ENCODE assay signal across 28 cellular contexts in the genomic region with DNA sequence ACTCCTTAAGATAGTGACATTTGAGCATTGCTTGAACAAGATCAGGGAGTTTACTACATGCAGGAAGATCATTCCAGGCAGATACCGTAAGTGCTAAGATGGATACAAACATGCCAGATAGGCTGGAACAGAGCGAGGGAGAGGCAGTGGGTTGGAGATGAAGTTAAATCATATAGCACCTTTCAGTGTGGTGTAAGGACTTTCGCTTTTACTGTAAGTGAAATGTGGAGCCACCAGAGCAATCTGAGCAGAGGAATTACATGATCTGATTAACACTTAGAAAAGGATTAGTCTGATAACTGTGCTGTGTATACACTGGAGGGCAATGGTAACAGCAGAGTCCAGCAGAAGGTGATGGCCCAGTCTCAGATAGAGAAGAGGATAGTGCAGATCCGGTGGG.
DNase-seq lines count a peak whose midpoint lies in the region; ATAC-seq, FAIRE-seq and TF ChIP-seq lines count a peak whose summit lies in the region.
"Had no signal": no experiment of that assay in that cellular context is flagged by ENCODE, and none has a peak within 500 bp of the region (broad histone marks: within the 10 kb centered on the region; RNA-seq: fewer than 3 reads in every experiment).

No MANE protein-coding gene starts in this region.

- H3K9ac ChIP-seq in HepG2 (ENCODE audit: insufficient read depth, low read depth, low read length) (no peak overlapping the region), Karpas-422 (ENCODE audit: low read length) (no peak overlapping the region), mesendoderm (ENCODE audit: low read length) (no peak overlapping the region)
- H3K9ac ChIP-seq: KMS-11 had no signal

- H3K56ac ChIP-seq in mesendoderm (ENCODE audit: low read length), result no peak overlapping the region

- no peaks in the 10 kb centered on the region for H3K79me2 ChIP-seq in HepG2 (ENCODE audit: insufficient read depth, low read length)
- no peaks in the 10 kb centered on the region for H3K79me2 ChIP-seq in Karpas-422 (ENCODE audit: low read length)
- no peaks in the 10 kb centered on the region for H3K79me2 ChIP-seq in mesendoderm (ENCODE audit: control insufficient read depth, insufficient read depth, low read length)

- DNase-seq in HepG2 (ENCODE audit: low spot score) (no peak), right lobe of liver (no peak), Karpas-422 (no peak), NCI-H82 (lab: John Stamatoyannopoulos, UW) (peak; percentile 73), mesendoderm (peak; percentile 68), SIG-M5 (lab: John Stamatoyannopoulos, UW) (no peak), COR-L47 (lab: John Stamatoyannopoulos, UW) (no peak)
- DNase-seq: AML-193; C1 segment of cervical spinal cord; Caco-2; CD4-positive, alpha-beta memory T cell; H9; NCI-H1092; NCI-H1436; NCI-H187; NCI-H2081 treated with DMSO at 0.1 percent for 48 hours; NCI-H2171; NCI-H226; NCI-H510A; NCI-H748 treated with DMSO at 0.1 percent for 48 hours; NK-92 treated with Interleukin-12 subunit alpha and Interleukin-12 subunit beta, amount 100 ng/mL, for 24 hours; SHP77 had no signal

- H3K18ac ChIP-seq in mesendoderm (ENCODE audit: low read length), result no peak overlapping the region

- no peak for TF ChIP-seq POLR2A in HepG2 (IDR thresholded peaks at IDR 0.05; ENCODE audit: insufficient read depth in 1 of 2, low read depth in 2 of 2, low read length in 2 of 2)
- no peak for TF ChIP-seq POLR2A in right lobe of liver (IDR thresholded peaks at IDR 0.05)

- no peaks in the 10 kb centered on the region for H3K79me1 ChIP-seq in mesendoderm (ENCODE audit: low read length)

- H3K9me3 ChIP-seq in HepG2 (ENCODE audit: low read length) (no peaks in the 10 kb centered on the region), right lobe of liver (no peaks in the 10 kb centered on the region), Karpas-422 (ENCODE audit: low read length) (peaks cover 21% of the 10 kb centered on the region)
- H3K9me3 ChIP-seq: A549, Caco-2 had no signal

- no peak overlapping the region for H4K8ac ChIP-seq in mesendoderm (ENCODE audit: low read depth, low read length)

- no peak overlapping the region for H4K5ac ChIP-seq in mesendoderm (ENCODE audit: low read length)

- H3K27me3 ChIP-seq in HepG2 (ENCODE audit: control insufficient read depth in 1 of 2, insufficient read depth in 2 of 2, low read length in 2 of 2), result no peaks in the 10 kb centered on the region
- no peaks in the 10 kb centered on the region for H3K27me3 ChIP-seq in right lobe of liver
- no peaks in the 10 kb centered on the region for H3K27me3 ChIP-seq in Karpas-422 (ENCODE audit: low read length)
- H3K27me3 ChIP-seq in mesendoderm (ENCODE audit: insufficient read depth, low read length, poor library complexity), result no peaks in the 10 kb centered on the region

- CTCF ChIA-PET in HepG2 (lab: Yijun Ruan, JAX; ENCODE audit: low intra/inter-chr PET ratio, low total read pairs), result no interaction called here

- no peak overlapping the region for H2BK15ac ChIP-seq in mesendoderm (replicated peaks; ENCODE audit: low read depth)

- no TSS peak for BruUV-seq in HepG2 (replicated peaks; lab: Mats Ljungman, UMichigan)

- 10% methylated on average over 4 of the region's 4 CpGs for WGBS in HepG2 (ENCODE audit: low lambda C conversion rate)
- WGBS in right lobe of liver (ENCODE audit: insufficient coverage, low coverage, low lambda C conversion rate, missing lambda C conversion rate), result 85% methylated on average over 4 of the region's 4 CpGs
- WGBS in mesendoderm (ENCODE audit: extremely low coverage, insufficient coverage, low lambda C conversion rate), result no CpG with 5 or more reads among the region's 4 CpGs

- H2BK120ac ChIP-seq in mesendoderm (ENCODE audit: low read depth, low read length), result no peak overlapping the region

- H3K9me2 ChIP-seq in Karpas-422 (replicated peaks; ENCODE audit: insufficient read depth, low read length), result no peaks in the 10 kb centered on the region

- POLR2A ChIA-PET in HepG2 (lab: Yijun Ruan, JAX), result no interaction called here

- no peak for TF ChIP-seq EP300 in HepG2 (IDR thresholded peaks at IDR 0.05; ENCODE audit: low read depth in 2 of 2, low read length in 2 of 2)
- no peak for TF ChIP-seq EP300 in HepG2 (CRISPR knock-in tag; IDR thresholded peaks at IDR 0.05; ENCODE audit: borderline replicate concordance)

- TF ChIP-seq RAD21 in HepG2 (CRISPR knock-in tag; IDR thresholded peaks at IDR 0.05), result no peak

- H3K4me3 ChIP-seq in HepG2 (replicated peaks in 1 of 3; ENCODE audit: insufficient read depth in 1 of 3, low read depth in 2 of 3, low read length in 3 of 3), result no peak overlapping the region
- H3K4me3 ChIP-seq in right lobe of liver, result no peak overlapping the region
- H3K4me3 ChIP-seq in Karpas-422 (ENCODE audit: low read length), result no peak overlapping the region
- no peak overlapping the region for H3K4me3 ChIP-seq in mesendoderm (ENCODE audit: low read length)
- H3K4me3 ChIP-seq: A549, GM23338 had no signal

- no peak overlapping the region for H3K4me2 ChIP-seq in HepG2 (ENCODE audit: low read depth, low read length)
- peak overlapping the region; percentile 14 for H3K4me2 ChIP-seq in Karpas-422 (ENCODE audit: low read depth, low read length, poor library complexity, severe bottlenecking)
- no peak overlapping the region for H3K4me2 ChIP-seq in mesendoderm (ENCODE audit: low read length)
- H3K4me2 ChIP-seq: A549, GM23338, KMS-11 had no signal

- TF ChIP-seq CTCF in HepG2 (CRISPR knock-in tag; IDR thresholded peaks at IDR 0.05), result no peak
- no peak for TF ChIP-seq CTCF in right lobe of liver (IDR thresholded peaks at IDR 0.05)

- no peaks in the 10 kb centered on the region for H3K4me1 ChIP-seq in HepG2 (ENCODE audit: insufficient read depth, low read length)
- no peaks in the 10 kb centered on the region for H3K4me1 ChIP-seq in right lobe of liver
- peaks cover 24% of the 10 kb centered on the region for H3K4me1 ChIP-seq in Karpas-422 (ENCODE audit: low read length)
- no peaks in the 10 kb centered on the region for H3K4me1 ChIP-seq in mesendoderm (ENCODE audit: control insufficient read depth, low read depth, low read length)
- H3K4me1 ChIP-seq: A549 had no signal

- H4K20me1 ChIP-seq in HepG2 (ENCODE audit: insufficient read depth, low read length), result no peaks in the 10 kb centered on the region
- no peaks in the 10 kb centered on the region for H4K20me1 ChIP-seq in Karpas-422 (ENCODE audit: insufficient read depth, low read depth, low read length)

- in situ Hi-C loops in HepG2 (cut with HindIII; ENCODE audit: extremely low pct_ligation_motif_present, low pct_unique_long_range_greater_than_20kb), result no loop called here

- H3K36me3 ChIP-seq in HepG2 (replicated peaks in 1 of 2; ENCODE audit: control insufficient read depth in 1 of 2, insufficient read depth in 2 of 2, low read length in 2 of 2) (no peaks in the 10 kb centered on the region), right lobe of liver (no peaks in the 10 kb centered on the region), Karpas-422 (ENCODE audit: insufficient read depth, low read length) (peaks cover 17% of the 10 kb centered on the region), mesendoderm (ENCODE audit: control insufficient read depth, insufficient read depth, low read length) (no peaks in the 10 kb centered on the region)

- no peak for FAIRE-seq in HepG2 (lab: Jason Lieb, UNC)
- FAIRE-seq: A549, G401.6 had no signal

- H3K4ac ChIP-seq in mesendoderm (ENCODE audit: low read depth, low read length), result no peak overlapping the region

- H2AFZ ChIP-seq in HepG2 (ENCODE audit: low read length) (no peak overlapping the region), Karpas-422 (ENCODE audit: low read length) (peak overlapping the region; percentile 41)
- H2AFZ ChIP-seq: GM23338 had no signal

- no peak overlapping the region for H2BK5ac ChIP-seq in mesendoderm (ENCODE audit: low read length)

- H3K27ac ChIP-seq in HepG2 (ENCODE audit: extremely low read length, insufficient read depth, low read length) (no peak overlapping the region), right lobe of liver (no peak overlapping the region), Karpas-422 (ENCODE audit: low read length) (no peak overlapping the region), mesendoderm (ENCODE audit: low read depth, low read length) (no peak overlapping the region)
- H3K27ac ChIP-seq: A549, KMS-11, RWPE1 had no signal

- peak; percentile 29; the same call in 2 of the 3 replicates for ATAC-seq in HepG2
- ATAC-seq in right lobe of liver, result no peak
- ATAC-seq: A549, GM23338, Panc1 had no signal

- no peak overlapping the region for H2AK5ac ChIP-seq in mesendoderm (ENCODE audit: low read length)

- intact Hi-C loops in HepG2 (cut with micrococcal nuclease; ENCODE audit: unreplicated experiment), result no loop called here
- intact Hi-C loops in right lobe of liver (cut with DNase I), result no loop called here

- H3K23ac ChIP-seq in mesendoderm (ENCODE audit: low read length), result no peak overlapping the region

TF ChIP-seq in HepG2, 621 proteins besides CTCF, POLR2A, EP300 and RAD21 (continues in another document):
- TF ChIP-seq NR3C1 (CRISPR knock-in tag; IDR thresholded peaks at IDR 0.05) (no peak), SP5 (CRISPR knock-in tag; IDR thresholded peaks at IDR 0.05; ENCODE audit: borderline replicate concordance, low read depth) (no peak), ZBTB7A (CRISPR knock-in tag; IDR thresholded peaks at IDR 0.05) (no peak), ZNF816 (CRISPR knock-in tag; IDR thresholded peaks at IDR 0.05; ENCODE audit: borderline replicate concordance) (no peak), GATA4 (IDR thresholded peaks at IDR 0.05; ENCODE audit: borderline replicate concordance, low read depth) (no peak), FOSL2 (CRISPR knock-in tag; IDR thresholded peaks at IDR 0.05) (no peak), FOXK2 (IDR thresholded peaks at IDR 0.05) (no peak), JARID2 (CRISPR knock-in tag; IDR thresholded peaks at IDR 0.05; ENCODE audit: insufficient replicate concordance) (no peak), ZNF674 (CRISPR knock-in tag; IDR thresholded peaks at IDR 0.05; ENCODE audit: low read depth) (no peak), GLI4 (CRISPR knock-in tag; IDR thresholded peaks at IDR 0.05; ENCODE audit: borderline replicate concordance) (no peak), HNRNPL (IDR thresholded peaks at IDR 0.05; ENCODE audit: low read depth, low read length) (no peak), ZBTB42 (CRISPR knock-in tag; IDR thresholded peaks at IDR 0.05) (no peak), ZNF414 (CRISPR knock-in tag; IDR thresholded peaks at IDR 0.05) (no peak)
- TF ChIP-seq, protein P1, sequence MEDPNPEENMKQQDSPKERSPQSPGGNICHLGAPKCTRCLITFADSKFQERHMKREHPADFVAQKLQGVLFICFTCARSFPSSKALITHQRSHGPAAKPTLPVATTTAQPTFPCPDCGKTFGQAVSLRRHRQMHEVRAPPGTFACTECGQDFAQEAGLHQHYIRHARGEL (CRISPR knock-in tag; IDR thresholded peaks at IDR 0.05), result no peak

Comparison
In these comparisons a context has a peak if more than half of its experiments do, and no peak if none do; other contexts are left out.
1. DNase-seq: peak in NCI-H82 (single experiment) and mesendoderm (single experiment); none in HepG2 (single experiment), right lobe of liver (0 of 3), Karpas-422 (single experiment), SIG-M5 (single experiment) and COR-L47 (single experiment).